Comparison of ENCODE assay signal across 28 cellular contexts in genomic region chr5:111348659-111349058, GRCh38.
A peak's percentile ranks its signal among the peaks of the same experiment; 100 is the strongest.
DNase-seq lines count a peak whose midpoint lies in the region; ATAC-seq and TF ChIP-seq lines count a peak whose summit lies in the region.
"Had no signal": no experiment of that assay in that cellular context is flagged by ENCODE, and none has a peak within 500 bp of the region (broad histone marks: within the 10 kb centered on the region; RNA-seq: fewer than 3 reads in every experiment).

No MANE protein-coding gene starts in this region.

- no peak overlapping the region for H3K4me3 ChIP-seq in IMR-90 (ENCODE audit: insufficient read depth, low read depth, low read length)
- H3K4me3 ChIP-seq in adipocyte (ENCODE audit: low read length) = no peak overlapping the region
- no peak overlapping the region for H3K4me3 ChIP-seq in neural cell (ENCODE audit: low read length)
- H3K4me3 ChIP-seq: BLaER1, GM12878, SJSA1 had no signal

- H3K4ac ChIP-seq in IMR-90 (ENCODE audit: low read depth, low read length) = no peak overlapping the region

- no peak for TF ChIP-seq RAD21 in IMR-90 (IDR thresholded peaks at IDR 0.05; ENCODE audit: low read length)
- TF ChIP-seq RAD21 in neural cell (conservative IDR thresholded peaks at IDR 0.05) = no peak

- no peaks in the 10 kb centered on the region for H3K79me2 ChIP-seq in neural cell (replicated peaks; ENCODE audit: insufficient read depth, low read length)

- H4K5ac ChIP-seq in IMR-90 (ENCODE audit: low read depth, low read length) = no peak overlapping the region

- BruUV-seq in IMR-90 (replicated peaks; lab: Mats Ljungman, UMichigan) = no TSS peak

- no peak overlapping the region for H3K14ac ChIP-seq in IMR-90 (replicated peaks; ENCODE audit: low read depth, low read length)

- H3K9me3 Mint-ChIP-seq in activated T-cell treated with anti-CD3 and anti-CD28 coated beads, Interleukin-2, amount 50 U/mL, for 24 hours = no peaks in the 10 kb centered on the region
- H3K9me3 Mint-ChIP-seq: CD4-positive, CD25-positive, alpha-beta regulatory T cell; IgD-negative memory B cell had no signal

- no peak overlapping the region for H3K9ac ChIP-seq in IMR-90 (ENCODE audit: low read depth, low read length)
- no peak overlapping the region for H3K9ac ChIP-seq in adipocyte (ENCODE audit: low read length)
- no peak overlapping the region for H3K9ac ChIP-seq in neural cell (ENCODE audit: low read length)
- H3K9ac ChIP-seq: BLaER1, KMS-11 had no signal

- H3K27me3 Mint-ChIP-seq in activated T-cell treated with anti-CD3 and anti-CD28 coated beads, Interleukin-2, amount 50 U/mL, for 24 hours = no peaks in the 10 kb centered on the region
- H3K27me3 Mint-ChIP-seq: CD4-positive, CD25-positive, alpha-beta regulatory T cell; IgD-negative memory B cell had no signal

- no peaks in the 10 kb centered on the region for H3K36me3 ChIP-seq in IMR-90 (ENCODE audit: control insufficient read depth, insufficient read depth, low read length)
- no peaks in the 10 kb centered on the region for H3K36me3 ChIP-seq in adipocyte (ENCODE audit: control insufficient read depth, insufficient read depth, low read length, severe bottlenecking)
- no peaks in the 10 kb centered on the region for H3K36me3 ChIP-seq in neural cell (ENCODE audit: insufficient read depth, low read length)
- H3K36me3 ChIP-seq: BLaER1, SJSA1 had no signal

- H2BK120ac ChIP-seq in IMR-90 (ENCODE audit: low read depth, low read length) = no peak overlapping the region

- H3K9me3 ChIP-seq in IMR-90 (ENCODE audit: control insufficient read depth, insufficient read depth, low read length) = no peaks in the 10 kb centered on the region
- no peaks in the 10 kb centered on the region for H3K9me3 ChIP-seq in adipocyte (ENCODE audit: control insufficient read depth, low read length)
- no peaks in the 10 kb centered on the region for H3K9me3 ChIP-seq in neural cell (ENCODE audit: low read length)
- H3K9me3 ChIP-seq: BLaER1, SJSA1 had no signal

- POLR2A ChIA-PET in IMR-90 (lab: Charles Lee; ENCODE audit: unreplicated experiment) = no interaction called here

- no peak overlapping the region for H4K91ac ChIP-seq in IMR-90 (ENCODE audit: insufficient read depth, low read depth, low read length)

- no CpG with 5 or more reads among the region's 2 CpGs for WGBS in IMR-90 (ENCODE audit: extremely low coverage in 2 of 2, insufficient read length in 1 of 2), 2 experiments

- no peak overlapping the region for H3K27ac ChIP-seq in IMR-90 (ENCODE audit: insufficient read depth, low read length)
- no peak overlapping the region for H3K27ac ChIP-seq in neural cell (ENCODE audit: low read length)
- H3K27ac ChIP-seq: BLaER1, KMS-11, SJSA1 had no signal

- H2BK5ac ChIP-seq in IMR-90 (ENCODE audit: low read depth, low read length, poor library complexity, severe bottlenecking) = no peak overlapping the region

- peaks cover 83% of the 10 kb centered on the region for H3K36me3 Mint-ChIP-seq in activated T-cell treated with anti-CD3 and anti-CD28 coated beads, Interleukin-2, amount 50 U/mL, for 24 hours (ENCODE audit: low read depth)
- H3K36me3 Mint-ChIP-seq: IgD-negative memory B cell had no signal

- peak; percentile 32; the same call in 1 of the 2 replicates for ATAC-seq in IMR-90 (ENCODE audit: low read depth)
- ATAC-seq in stimulated activated naive CD8-positive, alpha-beta T cell treated with anti-CD3 and anti-CD28 coated beads, Interleukin-15, Interleukin-2, amounts not matched to agents 100 U/mL and 50 U/mL, for 24 hours = no peak
- ATAC-seq: GM12878, HCT116, PC-3 had no signal

- no peaks in the 10 kb centered on the region for H4K20me1 ChIP-seq in IMR-90 (ENCODE audit: insufficient read depth, low read length)
- H4K20me1 ChIP-seq in neural cell (ENCODE audit: insufficient read depth) = no peaks in the 10 kb centered on the region
- H4K20me1 ChIP-seq: BLaER1 had no signal

- in situ Hi-C loops in IMR-90 (cut with MboI; ENCODE audit: low sequenced_read_pairs) = no loop called here

- H3K27ac Mint-ChIP-seq in activated T-cell treated with anti-CD3 and anti-CD28 coated beads, Interleukin-2, amount 50 U/mL, for 24 hours = peak overlapping the region; percentile 10
- H3K27ac Mint-ChIP-seq: IgD-negative memory B cell had no signal

- TF ChIP-seq CTCF in IMR-90 (conservative IDR thresholded peaks at IDR 0.05; ENCODE audit: low read depth, low read length) (no peak), neural cell (IDR thresholded peaks at IDR 0.05; ENCODE audit: poor library complexity, severe bottlenecking) (no peak)

- dilution Hi-C loops in IMR-90 (cut with HindIII; ENCODE audit: low sequenced_read_pairs, unreplicated experiment) = no loop called here

- H3K18ac ChIP-seq in IMR-90 (ENCODE audit: low read depth, low read length) = no peak overlapping the region

- 0 out of 2 replicates have a peak, but pooled peaks cover 2% of the 10 kb centered on the region for H3K4me1 ChIP-seq in IMR-90 (ENCODE audit: control insufficient read depth, insufficient read depth, low read length)
- no peaks in the 10 kb centered on the region for H3K4me1 ChIP-seq in adipocyte (ENCODE audit: control insufficient read depth, insufficient read depth, low read length)
- H3K4me1 ChIP-seq: BLaER1, SJSA1 had no signal

- no peak overlapping the region for H2BK15ac ChIP-seq in IMR-90 (ENCODE audit: low read depth, low read length)

- DNase-seq in activated T-cell treated with anti-CD3 and anti-CD28 coated beads, Interleukin-2, amount 50 U/mL, for 24 hours = no peak
- DNase-seq in activated T-cell treated with anti-CD3 and anti-CD28 coated beads for 4 hours = no peak
- DNase-seq in IMR-90 = peak; percentile 22
- DNase-seq in adipocyte (ENCODE audit: low read depth) = peak; percentile 10
- DNase-seq in stimulated activated naive CD8-positive, alpha-beta T cell treated with anti-CD3 and anti-CD28 coated beads, Interleukin-15, Interleukin-2, amounts not matched to agents 100 U/mL and 50 U/mL, for 24 hours = no peak
- DNase-seq in cerebellar nuclear complex (lab: John Stamatoyannopoulos, UW) = no peak
- no peak for DNase-seq in NCI-H524 (lab: John Stamatoyannopoulos, UW)
- DNase-seq: CD4-positive, CD25-positive, alpha-beta regulatory T cell; COR-L47; DMS79; EL; GDM1; MM.1S; NCI-H1048; NCI-H1417; NCI-H1694; NCI-H2029 treated with DMSO at 0.1 percent for 48 hours; NCI-H524 treated with DMSO at 0.1 percent for 48 hours; NCI-H774; PC-3; Right ventricle myocardium superior had no signal

- no peak overlapping the region for H3K56ac ChIP-seq in IMR-90 (ENCODE audit: extremely low read depth, insufficient read depth, low read length)

- no peaks in the 10 kb centered on the region for H3F3A ChIP-seq in neural cell (ENCODE audit: insufficient read depth, low read length, poor library complexity, severe bottlenecking)

- CTCF ChIA-PET in IMR-90 (lab: Yijun Ruan, JAX) = no interaction called here

- no peak for TF ChIP-seq EP300 in neural cell (conservative IDR thresholded peaks at IDR 0.05; ENCODE audit: poor library complexity, severe bottlenecking)

- no peak overlapping the region for H2AFZ ChIP-seq in IMR-90 (replicated peaks; ENCODE audit: low read length, poor library complexity)
- H2AFZ ChIP-seq in neural cell (ENCODE audit: low read depth, low read length) = no peak overlapping the region

- no peak overlapping the region for H2BK20ac ChIP-seq in IMR-90 (ENCODE audit: low read depth, low read length)

- no peak overlapping the region for H3K4me3 Mint-ChIP-seq in activated T-cell treated with anti-CD3 and anti-CD28 coated beads, Interleukin-2, amount 50 U/mL, for 24 hours
- H3K4me3 Mint-ChIP-seq: CD4-positive, CD25-positive, alpha-beta regulatory T cell; IgD-negative memory B cell had no signal

- no peak overlapping the region for H3K4me2 ChIP-seq in IMR-90 (ENCODE audit: low read depth, low read length)
- H3K4me2 ChIP-seq in neural cell (ENCODE audit: low read length) = no peak overlapping the region
- H3K4me2 ChIP-seq: BLaER1, KMS-11 had no signal

- no peak overlapping the region for H2AK9ac ChIP-seq in IMR-90 (replicated peaks; ENCODE audit: low read depth, low read length, poor library complexity)

- H3K27me3 ChIP-seq in IMR-90 (ENCODE audit: control insufficient read depth, insufficient read depth, low read length) = no peaks in the 10 kb centered on the region
- no peaks in the 10 kb centered on the region for H3K27me3 ChIP-seq in adipocyte (replicated peaks; ENCODE audit: control insufficient read depth, insufficient read depth, low read length)
- no peaks in the 10 kb centered on the region for H3K27me3 ChIP-seq in neural cell (ENCODE audit: insufficient read depth, low read depth, low read length)
- H3K27me3 ChIP-seq: BLaER1, SJSA1 had no signal

- no peak overlapping the region for H3K23ac ChIP-seq in IMR-90 (ENCODE audit: low read depth, low read length)

- no peaks in the 10 kb centered on the region for H3K9me1 ChIP-seq in IMR-90 (ENCODE audit: insufficient read depth, low read length)

- H3K9me2 ChIP-seq in neural cell (ENCODE audit: insufficient read depth, low read length) = no peaks in the 10 kb centered on the region

- H3K4me1 Mint-ChIP-seq in activated T-cell treated with anti-CD3 and anti-CD28 coated beads, Interleukin-2, amount 50 U/mL, for 24 hours (ENCODE audit: low read depth) = peaks cover 53% of the 10 kb centered on the region
- H3K4me1 Mint-ChIP-seq: IgD-negative memory B cell had no signal

- no peak overlapping the region for H2AK5ac ChIP-seq in IMR-90 (ENCODE audit: low read depth, low read length)

- intact Hi-C loops in IMR-90 (cut with micrococcal nuclease) = no loop called here

- no peak overlapping the region for H4K8ac ChIP-seq in IMR-90 (ENCODE audit: low read depth in 2 of 2, low read length in 2 of 2)

- no peak for TF ChIP-seq POLR2A in IMR-90 (IDR thresholded peaks at IDR 0.05; ENCODE audit: low read depth, low read length)

- no peaks in the 10 kb centered on the region for H3K79me1 ChIP-seq in IMR-90 (ENCODE audit: low read depth in 1 of 2, low read length in 2 of 2)

TF ChIP-seq in IMR-90, 13 proteins besides CTCF, POLR2A, EP300 and RAD21 (continues in another document):
- TF ChIP-seq RCOR1 (IDR thresholded peaks at IDR 0.05; ENCODE audit: insufficient replicate concordance, low read length) = no peak
- no peak for TF ChIP-seq BHLHE40 (IDR thresholded peaks at IDR 0.05; ENCODE audit: low read depth, low read length)
- no peak for TF ChIP-seq RFX5 (IDR thresholded peaks at IDR 0.05; ENCODE audit: low read depth, low read length)
- no peak for TF ChIP-seq MAZ (IDR thresholded peaks at IDR 0.05; ENCODE audit: borderline replicate concordance, low read depth, low read length)

TF ChIP-seq in neural cell, 6 proteins besides CTCF, POLR2A, EP300 and RAD21 (continues in another document):
- TF ChIP-seq TAF1 (IDR thresholded peaks at IDR 0.05; ENCODE audit: low read depth) (no peak), SMC3 (conservative IDR thresholded peaks at IDR 0.05; ENCODE audit: poor library complexity) (no peak), MXI1 (conservative IDR thresholded peaks at IDR 0.05; ENCODE audit: poor library complexity, severe bottlenecking) (no peak)

Comparison
In these comparisons a context has a peak if more than half of its experiments do, and no peak if none do; other contexts are left out.
1. DNase-seq: peak in IMR-90 (single experiment) and adipocyte (single experiment); none in activated T-cell treated with anti-CD3 and anti-CD28 coated beads, Interleukin-2, amount 50 U/mL, for 24 hours (single experiment), activated T-cell treated with anti-CD3 and anti-CD28 coated beads for 4 hours (single experiment), stimulated activated naive CD8-positive, alpha-beta T cell treated with anti-CD3 and anti-CD28 coated beads, Interleukin-15, Interleukin-2, amounts not matched to agents 100 U/mL and 50 U/mL, for 24 hours (single experiment), cerebellar nuclear complex (0 of 2) and NCI-H524 (0 of 2).